ENCODE assay signal across 10 cellular contexts in genomic region chr5:150645070-150645700, GRCh38. TPM values are rescaled to one million over a fixed set of nuclear protein-coding genes. Genes with fewer than 3 reads are reported as not detected.
DNase-seq lines count a peak whose midpoint lies in the region; ATAC-seq and TF ChIP-seq lines count a peak whose summit lies in the region.
"Had no signal": no experiment of that assay in that cellular context is flagged by ENCODE, and none has a peak within 500 bp of the region (broad histone marks: within the 10 kb centered on the region; RNA-seq: fewer than 3 reads in every experiment).

No MANE protein-coding gene starts in this region.

- no peaks in the 10 kb centered on the region for H4K20me1 ChIP-seq in mammary epithelial cell (ENCODE audit: insufficient read depth, low read length)

- peak; percentile 13 for DNase-seq in NCI-H345 (lab: John Stamatoyannopoulos, UW)
- no peak for DNase-seq in NCI-H345 treated with DMSO at 0.1 percent for 48 hours (lab: John Stamatoyannopoulos, UW; ENCODE audit: unreplicated experiment)
- DNase-seq in mammary epithelial cell = peak; percentile 47
- DNase-seq in lower lobe of right lung = no peak
- DNase-seq in upper lobe of right lung = no peak
- no peak for DNase-seq in SW480 (ENCODE audit: low spot score)
- no peak for DNase-seq in NCI-H774 (lab: John Stamatoyannopoulos, UW)
- DNase-seq: stimulated activated naive CD8-positive, alpha-beta T cell treated with anti-CD3 and anti-CD28 coated beads, Interleukin-15, Interleukin-2, amounts not matched to agents 100 U/mL and 50 U/mL, for 24 hours had no signal

- BruUV-seq in mammary epithelial cell (replicated peaks; lab: Mats Ljungman, UMichigan) = no TSS peak

- H3K36me3 ChIP-seq in mammary epithelial cell (ENCODE audit: insufficient read depth, low read length) (no peaks in the 10 kb centered on the region), lower lobe of right lung (peaks cover 23% of the 10 kb centered on the region), upper lobe of right lung (peaks cover 21% of the 10 kb centered on the region)

- no peak overlapping the region for H3K9ac ChIP-seq in mammary epithelial cell (ENCODE audit: insufficient read depth, low read length)

- H3K4me2 ChIP-seq in mammary epithelial cell (ENCODE audit: insufficient read depth, low read depth, low read length) = no peak overlapping the region

- dilution Hi-C loops in mammary epithelial cell (cut with HindIII; ENCODE audit: low sequenced_read_pairs) = no loop called here

- in situ Hi-C loops in mammary epithelial cell (cut with MboI; ENCODE audit: low sequenced_read_pairs in 2 of 2) = no loop called here

- WGBS in mammary epithelial cell (ENCODE audit: low coverage, missing lambda C conversion rate) = 52% methylated on average over 4 of the region's 4 CpGs

- H3K27ac ChIP-seq in mammary epithelial cell (ENCODE audit: insufficient read depth, low read depth, low read length) (no peak overlapping the region), lower lobe of right lung (peak overlapping the region; percentile 31), upper lobe of right lung (peak overlapping the region; percentile 25)

- no peak overlapping the region for H2AFZ ChIP-seq in mammary epithelial cell (ENCODE audit: low read depth, low read length)

- H3K4me3 ChIP-seq in mammary epithelial cell (replicated peaks in 1 of 3; ENCODE audit: insufficient read depth in 1 of 3, low read depth in 2 of 3, low read length in 3 of 3) (no peak overlapping the region), lower lobe of right lung (no peak overlapping the region), upper lobe of right lung (no peak overlapping the region)

- no peaks in the 10 kb centered on the region for H3K79me2 ChIP-seq in mammary epithelial cell (ENCODE audit: insufficient read depth, low read length)

- CTCF ChIA-PET in mammary epithelial cell (lab: Charles Lee; ENCODE audit: low non-redundant PET) = no interaction called here

- H3K4me1 ChIP-seq in mammary epithelial cell (ENCODE audit: insufficient read depth, low read length) (peaks cover 48% of the 10 kb centered on the region), lower lobe of right lung (peaks cover 74% of the 10 kb centered on the region), upper lobe of right lung (peaks cover 64% of the 10 kb centered on the region)

- TF ChIP-seq CTCF in mammary epithelial cell (conservative IDR thresholded peaks at IDR 0.05 in 1 of 2, IDR thresholded peaks at IDR 0.05 in 1 of 2; ENCODE audit: extremely low read depth in 1 of 2, insufficient read depth in 1 of 2, low read depth in 1 of 2, low read length in 2 of 2) = no peak
- no peak for TF ChIP-seq CTCF in lower lobe of right lung (IDR thresholded peaks at IDR 0.05)
- TF ChIP-seq CTCF in upper lobe of right lung (IDR thresholded peaks at IDR 0.05) = no peak

- H3K27me3 ChIP-seq in mammary epithelial cell (ENCODE audit: insufficient read depth, low read length) = no peaks in the 10 kb centered on the region
- H3K27me3 ChIP-seq in lower lobe of right lung (ENCODE audit: low read depth) = no peaks in the 10 kb centered on the region
- H3K27me3 ChIP-seq in upper lobe of right lung = no peaks in the 10 kb centered on the region

- intact Hi-C loops in mammary epithelial cell (cut with micrococcal nuclease) = no loop called here
- intact Hi-C loops in lower lobe of right lung (cut with DNase I) = no loop called here
- intact Hi-C loops in upper lobe of right lung (cut with DNase I) = no loop called here

- H3K9me3 ChIP-seq in mammary epithelial cell (replicated peaks; ENCODE audit: insufficient read depth, low read length) (no peaks in the 10 kb centered on the region), lower lobe of right lung (no peaks in the 10 kb centered on the region), upper lobe of right lung (no peaks in the 10 kb centered on the region)

- ATAC-seq in lower lobe of right lung (no peak), upper lobe of right lung (no peak), HG03039 (IDR thresholded peaks at IDR 0.05; ENCODE audit: unreplicated experiment) (no peak)
- ATAC-seq: stimulated activated naive CD8-positive, alpha-beta T cell treated with anti-CD3 and anti-CD28 coated beads, Interleukin-15, Interleukin-2, amounts not matched to agents 100 U/mL and 50 U/mL, for 24 hours had no signal

RNA-seq across cellular contexts. Expression of gene SYNPO, which starts 4.7 kb away (rescaled TPM):
- 1 to 10 TPM; 1.3 to 5.3 TPM for total RNA-seq in mammary epithelial cell
- 2.6 TPM for polyA plus RNA-seq in mammary epithelial cell
- polyA minus RNA-seq in mammary epithelial cell = 23.9 TPM
- total RNA-seq in lower lobe of right lung = 90.6 TPM
- 151 TPM for total RNA-seq in upper lobe of right lung
- polyA plus RNA-seq: neural cell had no signal

RNA-seq across cellular contexts. Expression of gene MYOZ3, which starts 15.9 kb away (rescaled TPM):
- total RNA-seq in mammary epithelial cell (not detected), lower lobe of right lung (0.92 TPM), upper lobe of right lung (1.7 TPM)
- polyA plus RNA-seq in mammary epithelial cell = not detected
- polyA minus RNA-seq in mammary epithelial cell = not detected
- polyA plus RNA-seq: neural cell had no signal

RNA-seq across cellular contexts. Expression of gene RBM22, which starts 55.7 kb away (rescaled TPM):
- total RNA-seq in mammary epithelial cell (10 to 100 TPM; 28.5 to 34.7 TPM), lower lobe of right lung (46.8 TPM), upper lobe of right lung (51.2 TPM)
- polyA plus RNA-seq in mammary epithelial cell = 39.8 TPM
- polyA minus RNA-seq in mammary epithelial cell = 65.6 TPM

Comparison
In these comparisons a context has a peak if more than half of its experiments do, and no peak if none do; other contexts are left out.
1. DNase-seq: peak in NCI-H345 (single experiment) and mammary epithelial cell (single experiment); none in NCI-H345 treated with DMSO at 0.1 percent for 48 hours (single experiment), lower lobe of right lung (single experiment), upper lobe of right lung (single experiment), SW480 (single experiment) and NCI-H774 (single experiment).
2. RNA of gene SYNPO, which starts 4.7 kb away (total RNA-seq): 151 TPM in upper lobe of right lung (single experiment) and 90.6 TPM in lower lobe of right lung (single experiment); 1.3 to 5.3 TPM in mammary epithelial cell; every median in the first group is over 10 times any median in the second.